In the genomic region with DNA sequence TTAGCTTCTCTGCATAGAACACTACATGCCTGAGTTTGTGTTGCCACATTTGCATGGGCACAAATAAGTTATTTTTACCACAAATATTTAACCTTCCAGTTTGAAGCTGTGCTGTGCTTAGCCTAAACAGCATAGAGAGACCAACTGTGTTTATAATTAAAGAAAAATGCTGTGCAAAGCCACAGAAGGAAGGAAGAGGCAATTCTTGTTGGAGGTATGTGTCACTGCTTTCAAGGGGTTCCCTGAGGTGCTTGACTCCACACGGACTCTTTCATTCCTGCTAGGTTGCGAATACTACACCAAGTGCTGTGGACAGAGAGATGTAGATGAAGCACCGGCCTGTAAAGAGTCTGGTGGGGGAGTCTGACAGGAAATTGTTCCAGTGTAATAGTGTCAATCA, we compare ENCODE assay signal across 15 cellular contexts. TPM values are rescaled to one million over a fixed set of nuclear protein-coding genes. Genes with fewer than 3 reads are reported as not detected.
"Had no signal": no experiment of that assay in that cellular context is flagged by ENCODE, and none has a peak within 500 bp of the region (broad histone marks: within the 10 kb centered on the region; RNA-seq: fewer than 3 reads in every experiment).

No MANE protein-coding gene starts in this region.

- H3K27ac ChIP-seq: esophagus squamous epithelium, left lung, sigmoid colon, upper lobe of right lung had no signal

- H3K9me3 Mint-ChIP-seq: activated CD4-positive, alpha-beta T cell treated with anti-CD3 and anti-CD28 coated beads, Interleukin-2, amount 10 ng/mL, durations not matched to agents 7 days and 5 days; activated T-helper 2 cell treated with anti-CD3 and anti-CD28 coated beads, Interferon-gamma antibody, Interleukin-2, Interleukin-4, amounts not matched to agents 10 μg/mL and 5 μg/mL and 100 μg/mL, durations not matched to agents 14 hours and 24 hours and 36 hours; memory B cell; nephron progenitor cell; stimulated activated naive CD8-positive, alpha-beta T cell treated with anti-CD3 and anti-CD28 coated beads, Interleukin-15, Interleukin-2, amounts not matched to agents 100 ng/mL and 50 ng/mL, for 24 hours had no signal

- H3K36me3 ChIP-seq: esophagus squamous epithelium, heart right ventricle, left lung, sigmoid colon, upper lobe of right lung had no signal

- H3K27me3 Mint-ChIP-seq: activated CD4-positive, alpha-beta T cell treated with anti-CD3 and anti-CD28 coated beads, Interleukin-2, amount 10 ng/mL, durations not matched to agents 7 days and 5 days; memory B cell; stimulated activated naive CD8-positive, alpha-beta T cell treated with anti-CD3 and anti-CD28 coated beads, Interleukin-15, Interleukin-2, amounts not matched to agents 100 ng/mL and 50 ng/mL, for 24 hours had no signal

- H3K9me3 ChIP-seq: esophagus squamous epithelium, heart right ventricle, left lung, sigmoid colon, upper lobe of right lung had no signal

- H3K4me3 ChIP-seq: esophagus squamous epithelium, heart right ventricle, left lung, sigmoid colon, upper lobe of right lung had no signal

- H3K4me3 Mint-ChIP-seq: activated CD4-positive, alpha-beta T cell treated with anti-CD3 and anti-CD28 coated beads, Interleukin-2, amount 10 ng/mL, durations not matched to agents 7 days and 5 days; memory B cell; nephron progenitor cell; stimulated activated naive CD8-positive, alpha-beta T cell treated with anti-CD3 and anti-CD28 coated beads, Interleukin-15, Interleukin-2, amounts not matched to agents 100 ng/mL and 50 ng/mL, for 24 hours had no signal

- H3K27me3 ChIP-seq: esophagus squamous epithelium, heart right ventricle, sigmoid colon, upper lobe of right lung had no signal

- ATAC-seq: heart right ventricle, left lung, upper lobe of right lung had no signal

- H3K4me1 ChIP-seq: sigmoid colon had no signal

- DNase-seq: activated CD4-positive, alpha-beta T cell treated with anti-CD3 and anti-CD28 coated beads, Interleukin-2, amount 10 ng/mL, durations not matched to agents 7 days and 5 days; activated CD4-positive, CD25-positive, alpha-beta regulatory T cell; activated naive CD4-positive, alpha-beta T cell treated with anti-CD3 and anti-CD28 coated beads, Interleukin-2, amount 50 U/mL, for 16 hours; esophagus squamous epithelium; heart right ventricle; islet precursor cell; left lung; nephron progenitor cell; sigmoid colon; stimulated activated CD4-positive, alpha-beta T cell treated with anti-CD3 and anti-CD28 coated beads, Interleukin-2, amount 100 ng/mL, for 48 hours; upper lobe of right lung had no signal

- H3K27ac Mint-ChIP-seq: activated CD4-positive, alpha-beta T cell treated with anti-CD3 and anti-CD28 coated beads, Interleukin-2, amount 10 ng/mL, durations not matched to agents 7 days and 5 days; activated T-helper 2 cell treated with anti-CD3 and anti-CD28 coated beads, Interferon-gamma antibody, Interleukin-2, Interleukin-4, amounts not matched to agents 10 μg/mL and 5 μg/mL and 100 μg/mL, durations not matched to agents 14 hours and 24 hours and 36 hours; nephron progenitor cell; stimulated activated naive CD8-positive, alpha-beta T cell treated with anti-CD3 and anti-CD28 coated beads, Interleukin-15, Interleukin-2, amounts not matched to agents 100 ng/mL and 50 ng/mL, for 24 hours had no signal

RNA-seq across cellular contexts. Expression of a gene that starts 47.6 kb away (rescaled TPM):
- total RNA-seq: activated CD4-positive, alpha-beta T cell treated with anti-CD3 and anti-CD28 coated beads, Interleukin-2, amount 10 ng/mL, durations not matched to agents 7 days and 5 days; activated T-helper 2 cell treated with anti-CD3 and anti-CD28 coated beads, Interferon-gamma antibody, Interleukin-2, Interleukin-4, amounts not matched to agents 10 μg/mL and 5 μg/mL and 100 μg/mL, durations not matched to agents 14 hours and 24 hours and 36 hours; T-helper 1 cell treated with Interleukin-12 subunit alpha and Interleukin-12 subunit beta and Interleukin-4 antibody, amounts not matched to agents 30 ng/mL and 1 ng/mL, for 36 hours had no signal
